In the genomic region with DNA sequence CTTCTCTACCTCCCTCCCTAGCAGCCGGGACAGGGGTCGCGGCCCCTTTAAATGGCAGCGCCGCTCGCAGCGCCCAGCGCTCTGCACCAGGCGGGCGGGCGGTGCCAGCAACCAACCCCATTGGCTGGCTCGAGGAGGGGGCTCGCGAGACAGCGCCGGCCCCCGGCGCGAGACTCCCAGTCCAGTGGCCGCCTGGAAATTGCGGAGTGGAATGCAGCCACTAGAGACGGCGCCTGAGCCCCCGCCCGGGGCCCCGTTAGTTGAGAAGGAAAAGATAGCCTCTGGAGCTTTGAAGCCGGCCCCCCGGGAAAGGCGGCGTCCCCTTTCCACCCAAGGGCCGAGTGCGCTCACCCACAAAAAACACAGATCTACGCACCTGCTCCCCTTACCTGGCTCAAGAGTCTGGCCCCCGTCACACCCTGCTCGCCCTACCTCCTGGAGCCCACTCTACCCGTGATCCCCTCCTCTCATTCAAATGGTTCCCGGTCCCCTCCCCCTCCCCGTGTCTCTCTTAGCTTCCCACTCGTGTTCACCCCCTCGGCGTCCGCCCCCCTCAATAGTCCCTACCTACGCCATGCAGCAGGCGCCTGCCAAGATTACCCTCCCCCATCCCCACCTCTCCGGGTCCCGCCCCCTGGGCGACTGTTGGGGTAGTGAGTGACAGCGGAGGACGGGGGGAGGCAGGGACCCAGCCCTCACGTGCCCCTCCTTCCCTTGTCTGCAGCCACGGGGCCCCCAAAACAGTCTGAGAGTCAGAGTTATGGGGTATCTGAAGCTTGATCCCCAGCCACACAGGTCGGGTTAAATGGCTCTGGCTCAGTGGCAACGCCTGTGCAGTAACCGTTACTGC, we compare ENCODE assay signal across 8 cellular contexts. TPM values are rescaled to one million over a fixed set of nuclear protein-coding genes. Genes with fewer than 3 reads are reported as not detected.
A peak's percentile ranks its signal among the peaks of the same experiment; 100 is the strongest.
DNase-seq lines count a peak whose midpoint lies in the region; ATAC-seq and TF ChIP-seq lines count a peak whose summit lies in the region.

TSS of gene ZMYM3 (minus strand) at position 49 of the 850 bp plus-strand sequence. CDS start 885 bp downstream, outside the sequence.

- H3K36me3 Mint-ChIP-seq in activated CD4-positive, alpha-beta T cell treated with anti-CD3 and anti-CD28 coated beads, Interleukin-2, amount 10 ng/mL, durations not matched to agents 7 days and 5 days (ENCODE audit: low read depth), result peaks cover 1% of the 10 kb centered on the region

- ATAC-seq in GM19372 (IDR thresholded peaks at IDR 0.05; ENCODE audit: low read depth, unreplicated experiment) (peak; percentile 70), HG03520 (IDR thresholded peaks at IDR 0.05; ENCODE audit: unreplicated experiment) (peak; percentile 63)

- H3K27ac ChIP-seq in coronary artery, result peak within 1 kb of the TSS; percentile 49 to 94

- TF ChIP-seq CTCF in coronary artery (IDR thresholded peaks at IDR 0.05), result no peak

- peak within 1 kb of the TSS; percentile 91 for H3K4me3 Mint-ChIP-seq in activated CD4-positive, alpha-beta T cell treated with anti-CD3 and anti-CD28 coated beads, Interleukin-2, amount 10 ng/mL, durations not matched to agents 7 days and 5 days

- CTCF ChIA-PET in activated CD4-positive, alpha-beta T cell treated with anti-CD3 and anti-CD28 coated beads, Interleukin-2, amount 10 ng/mL, durations not matched to agents 7 days and 5 days (lab: Charles Lee), result no interaction called here

- no peaks in the 10 kb centered on the region for H3K9me3 Mint-ChIP-seq in activated CD4-positive, alpha-beta T cell treated with anti-CD3 and anti-CD28 coated beads, Interleukin-2, amount 10 ng/mL, durations not matched to agents 7 days and 5 days

- POLR2A ChIA-PET in activated CD4-positive, alpha-beta T cell treated with anti-CD3 and anti-CD28 coated beads, Interleukin-2, amount 10 ng/mL, durations not matched to agents 7 days and 5 days (lab: Charles Lee), result no interaction called here

- peak; percentile 6 to 85 (median 68) for DNase-seq in C1 segment of cervical spinal cord (lab: John Stamatoyannopoulos, UW)
- peak; percentile 93 for DNase-seq in NCI-H69 (lab: John Stamatoyannopoulos, UW)
- DNase-seq in activated CD4-positive, alpha-beta T cell treated with anti-CD3 and anti-CD28 coated beads, Interleukin-2, amount 10 ng/mL, durations not matched to agents 7 days and 5 days, result peak; percentile 81
- DNase-seq in coronary artery (ENCODE audit: low spot score), result peak; percentile 88
- DNase-seq in left kidney (ENCODE audit: low read depth, low spot score), result peak; percentile 96
- peak; percentile 56 to 63 for DNase-seq in stimulated activated CD4-positive, alpha-beta T cell treated with anti-CD3 and anti-CD28 coated beads, Interleukin-1b, Interleukin-23, amount 100 ng/mL, for 4 hours (ENCODE audit: low read depth in 2 of 2)

- H3K4me3 ChIP-seq in coronary artery, result peak within 1 kb of the TSS; percentile 87

- no peaks in the 10 kb centered on the region for H3K27me3 Mint-ChIP-seq in activated CD4-positive, alpha-beta T cell treated with anti-CD3 and anti-CD28 coated beads, Interleukin-2, amount 10 ng/mL, durations not matched to agents 7 days and 5 days

- peaks cover 36% of the 10 kb centered on the region for H3K4me1 Mint-ChIP-seq in activated CD4-positive, alpha-beta T cell treated with anti-CD3 and anti-CD28 coated beads, Interleukin-2, amount 10 ng/mL, durations not matched to agents 7 days and 5 days

- peak within 1 kb of the TSS; percentile 94 for H3K27ac Mint-ChIP-seq in activated CD4-positive, alpha-beta T cell treated with anti-CD3 and anti-CD28 coated beads, Interleukin-2, amount 10 ng/mL, durations not matched to agents 7 days and 5 days

RNA-seq across cellular contexts. Expression of gene ZMYM3, which starts in this region (rescaled TPM):
- 10 to 100 TPM; 27.4 to 28.0 TPM for total RNA-seq in activated CD4-positive, alpha-beta T cell treated with anti-CD3 and anti-CD28 coated beads, Interleukin-2, amount 10 ng/mL, durations not matched to agents 7 days and 5 days

Comparison
In these comparisons a context has a peak if more than half of its experiments do, and no peak if none do; other contexts are left out.
1. Peak in every context shown above with its lines: DNase-seq, ATAC-seq, H3K4me3 ChIP-seq and H3K27ac ChIP-seq.